28 cellular contexts compared by ENCODE assay signal in the genomic region with DNA sequence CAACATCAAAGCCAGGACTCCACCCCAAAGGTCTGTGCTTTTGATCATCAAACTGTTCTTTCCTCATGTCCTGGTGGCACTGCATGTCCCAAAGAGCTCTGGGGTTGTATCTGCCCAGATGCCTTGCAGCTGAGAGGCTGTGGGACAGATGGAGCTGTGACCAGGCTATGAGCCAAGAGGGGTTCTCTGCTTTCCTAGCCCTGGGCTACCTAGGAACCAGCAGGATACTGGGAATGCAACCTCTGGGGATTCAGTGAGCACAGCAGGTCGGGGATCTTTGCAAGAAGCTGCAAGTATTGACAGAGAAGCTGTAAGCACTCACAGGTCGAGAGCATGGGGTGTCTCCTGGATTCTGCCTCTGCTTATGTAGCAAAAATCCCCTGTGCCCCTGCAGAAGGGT.
DNase-seq lines count a peak whose midpoint lies in the region; ATAC-seq and TF ChIP-seq lines count a peak whose summit lies in the region.
"Had no signal": no experiment of that assay in that cellular context is flagged by ENCODE, and none has a peak within 500 bp of the region (broad histone marks: within the 10 kb centered on the region; RNA-seq: fewer than 3 reads in every experiment).

No MANE protein-coding gene starts in this region.

- H3K4me1 Mint-ChIP-seq in WTC11 = peaks cover 52% of the 10 kb centered on the region
- H3K4me1 Mint-ChIP-seq in neural progenitor cell = peaks cover 45% of the 10 kb centered on the region
- H3K4me1 Mint-ChIP-seq in CD4-positive, alpha-beta memory T cell = no peaks in the 10 kb centered on the region
- no peaks in the 10 kb centered on the region for H3K4me1 Mint-ChIP-seq in activated T-helper 1 cell treated with anti-CD3 and anti-CD28 coated beads, Interleukin-12 subunit alpha, Interleukin-12 subunit beta, Interleukin-2, Interleukin-4 antibody, amounts not matched to agents 30 ng/mL and 10 ng/mL and 1 ng/mL, durations not matched to agents 14 hours and 24 hours and 36 hours (ENCODE audit: low read depth)
- H3K4me1 Mint-ChIP-seq: CD4-positive, CD25-positive, alpha-beta regulatory T cell; nephron; stimulated activated naive CD8-positive, alpha-beta T cell treated with anti-CD3 and anti-CD28 coated beads, Interleukin-15, amount 100 ng/mL, for 72 hours had no signal

- TF ChIP-seq CTCF in WTC11 (IDR thresholded peaks at IDR 0.05) = no peak
- no peak for TF ChIP-seq CTCF in neural progenitor cell (IDR thresholded peaks at IDR 0.05)

- H3K4me3 Mint-ChIP-seq in WTC11 = no peak overlapping the region; the same call in 1 of the 2 replicates
- no peak overlapping the region for H3K4me3 Mint-ChIP-seq in neural progenitor cell
- H3K4me3 Mint-ChIP-seq in CD4-positive, alpha-beta memory T cell = no peak overlapping the region
- H3K4me3 Mint-ChIP-seq in activated T-helper 1 cell treated with anti-CD3 and anti-CD28 coated beads, Interleukin-12 subunit alpha, Interleukin-12 subunit beta, Interleukin-2, Interleukin-4 antibody, amounts not matched to agents 30 ng/mL and 10 ng/mL and 1 ng/mL, durations not matched to agents 14 hours and 24 hours and 36 hours = no peak overlapping the region
- H3K4me3 Mint-ChIP-seq: CD4-positive, CD25-positive, alpha-beta regulatory T cell; nephron; stimulated activated naive CD8-positive, alpha-beta T cell treated with anti-CD3 and anti-CD28 coated beads, Interleukin-15, amount 100 ng/mL, for 72 hours had no signal

- H3K27ac ChIP-seq in neural progenitor cell = no peak overlapping the region
- no peak overlapping the region for H3K27ac ChIP-seq in CD4-positive, alpha-beta memory T cell (ENCODE audit: low read depth, low read length)
- H3K27ac ChIP-seq: epithelial cell of prostate, lower lobe of right lung, parathyroid adenoma, thyroid gland had no signal

- intact Hi-C loops in CD4-positive, alpha-beta memory T cell (cut with micrococcal nuclease) = no loop called here
- intact Hi-C loops in activated T-helper 1 cell treated with anti-CD3 and anti-CD28 coated beads, Interleukin-12 subunit alpha, Interleukin-12 subunit beta, Interleukin-2, Interleukin-4 antibody, amounts not matched to agents 30 ng/mL and 10 ng/mL and 1 ng/mL, durations not matched to agents 14 hours and 24 hours and 36 hours (cut with micrococcal nuclease) = no loop called here

- no peaks in the 10 kb centered on the region for H3K36me3 ChIP-seq in neural progenitor cell
- no peaks in the 10 kb centered on the region for H3K36me3 ChIP-seq in CD4-positive, alpha-beta memory T cell (ENCODE audit: insufficient read depth, low read length)
- H3K36me3 ChIP-seq: lower lobe of right lung, thyroid gland had no signal

- H3K27ac Mint-ChIP-seq in WTC11 (peak overlapping the region; percentile 94), neural progenitor cell (no peak overlapping the region)
- no peak overlapping the region for H3K27ac Mint-ChIP-seq in CD4-positive, alpha-beta memory T cell
- H3K27ac Mint-ChIP-seq in activated T-helper 1 cell treated with anti-CD3 and anti-CD28 coated beads, Interleukin-12 subunit alpha, Interleukin-12 subunit beta, Interleukin-2, Interleukin-4 antibody, amounts not matched to agents 30 ng/mL and 10 ng/mL and 1 ng/mL, durations not matched to agents 14 hours and 24 hours and 36 hours = no peak overlapping the region
- H3K27ac Mint-ChIP-seq: nephron; stimulated activated naive CD8-positive, alpha-beta T cell treated with anti-CD3 and anti-CD28 coated beads, Interleukin-15, amount 100 ng/mL, for 72 hours had no signal

- H3K4me2 ChIP-seq in neural progenitor cell = no peak overlapping the region

- no peak overlapping the region for H3K4me3 ChIP-seq in neural progenitor cell
- no peak overlapping the region for H3K4me3 ChIP-seq in CD4-positive, alpha-beta memory T cell (ENCODE audit: low read length in 2 of 2)
- H3K4me3 ChIP-seq: K562, lower lobe of right lung, thyroid gland had no signal

- H3F3A ChIP-seq in neural progenitor cell (ENCODE audit: low read depth) = peaks cover 25% of the 10 kb centered on the region

- CTCF ChIA-PET in WTC11 (lab: Charles Lee) = interaction anchor here (0.8 to 11.5 kb wide), 7 partner anchors 8 to 238 kb away, joined by 3 to 125 read pairs (median 5); no protein-coding TSS in a partner anchor
- CTCF ChIA-PET in CD4-positive, alpha-beta memory T cell (lab: Charles Lee; ENCODE audit: partially characterized antibody) = no interaction called here

- POLR2A ChIA-PET in WTC11 (lab: Charles Lee) = interaction anchor here (1.0 to 1.2 kb wide), 4 partner anchors 9 to 182 kb away, joined by 3 read pairs; no protein-coding TSS in a partner anchor
- POLR2A ChIA-PET in CD4-positive, alpha-beta memory T cell (lab: Charles Lee; ENCODE audit: partially characterized antibody) = no interaction called here

- H4K20me1 ChIP-seq in neural progenitor cell (ENCODE audit: low read depth) = no peaks in the 10 kb centered on the region

- DNase-seq in NCI-H146 (lab: John Stamatoyannopoulos, UW) (peak; percentile 20), NCI-H146 treated with DMSO at 0.1 percent for 48 hours (lab: John Stamatoyannopoulos, UW; ENCODE audit: unreplicated experiment) (no peak), NCI-H2171 (lab: John Stamatoyannopoulos, UW) (peak; percentile 91), WTC11 (ENCODE audit: low spot score) (peak; percentile 51), neural progenitor cell (ENCODE audit: low spot score) (peak; percentile 32)
- DNase-seq in activated CD4-positive, alpha-beta T cell treated with anti-CD3 and anti-CD28 coated beads for 1 hour = no peak
- no peak for DNase-seq in CD4-positive, alpha-beta memory T cell
- DNase-seq in activated T-helper 1 cell treated with anti-CD3 and anti-CD28 coated beads, Interleukin-12 subunit alpha, Interleukin-12 subunit beta, Interleukin-2, Interleukin-4 antibody, amounts not matched to agents 30 ng/mL and 10 ng/mL and 1 ng/mL, durations not matched to agents 14 hours and 24 hours and 36 hours (ENCODE audit: low spot score) = no peak
- DNase-seq: 8988T; activated CD4-positive, alpha-beta T cell treated with anti-CD3 and anti-CD28 coated beads for 48 hours; activated CD8-positive, alpha-beta memory T cell treated with anti-CD3 and anti-CD28 coated beads for 24 hours; activated gamma-delta T cell treated with Interleukin-2 at 50 U/mL for 16 hours; activated T-cell treated with anti-CD3 and anti-CD28 coated beads, Interleukin-2, amount 50 U/mL, for 1 hour; CD4-positive, CD25-positive, alpha-beta regulatory T cell; effector CD4-positive, alpha-beta T cell; GOT3; lower lobe of right lung; NCI-H1092 treated with DMSO at 0.1 percent for 48 hours; NCI-H748 treated with DMSO at 0.1 percent for 48 hours; PC-3; small intestine; stimulated activated naive CD8-positive, alpha-beta T cell treated with anti-CD3 and anti-CD28 coated beads, Interleukin-15, amount 100 ng/mL, for 72 hours; thyroid gland had no signal

- H3K9me3 ChIP-seq in neural progenitor cell (ENCODE audit: low read depth) = no peaks in the 10 kb centered on the region
- no peaks in the 10 kb centered on the region for H3K9me3 ChIP-seq in CD4-positive, alpha-beta memory T cell (ENCODE audit: control insufficient read depth in 1 of 2, low read length in 2 of 2)
- H3K9me3 ChIP-seq: lower lobe of right lung, thyroid gland had no signal

- no peaks in the 10 kb centered on the region for H3K27me3 ChIP-seq in neural progenitor cell
- H3K27me3 ChIP-seq in CD4-positive, alpha-beta memory T cell (ENCODE audit: insufficient read depth, low read length) = peaks cover 4% of the 10 kb centered on the region
- H3K27me3 ChIP-seq: thyroid gland had no signal

- H3K36me3 Mint-ChIP-seq in WTC11 = no peaks in the 10 kb centered on the region
- H3K36me3 Mint-ChIP-seq in neural progenitor cell = no peaks in the 10 kb centered on the region
- no peaks in the 10 kb centered on the region for H3K36me3 Mint-ChIP-seq in CD4-positive, alpha-beta memory T cell
- H3K36me3 Mint-ChIP-seq in activated T-helper 1 cell treated with anti-CD3 and anti-CD28 coated beads, Interleukin-12 subunit alpha, Interleukin-12 subunit beta, Interleukin-2, Interleukin-4 antibody, amounts not matched to agents 30 ng/mL and 10 ng/mL and 1 ng/mL, durations not matched to agents 14 hours and 24 hours and 36 hours (ENCODE audit: low read depth) = no peaks in the 10 kb centered on the region
- H3K36me3 Mint-ChIP-seq: CD4-positive, CD25-positive, alpha-beta regulatory T cell had no signal

- no peak overlapping the region for H3K9ac ChIP-seq in neural progenitor cell
- H3K9ac ChIP-seq: parathyroid adenoma had no signal

- H3K9me3 Mint-ChIP-seq in WTC11 (no peaks in the 10 kb centered on the region), neural progenitor cell (no peaks in the 10 kb centered on the region)
- no peaks in the 10 kb centered on the region for H3K9me3 Mint-ChIP-seq in CD4-positive, alpha-beta memory T cell
- H3K9me3 Mint-ChIP-seq in activated T-helper 1 cell treated with anti-CD3 and anti-CD28 coated beads, Interleukin-12 subunit alpha, Interleukin-12 subunit beta, Interleukin-2, Interleukin-4 antibody, amounts not matched to agents 30 ng/mL and 10 ng/mL and 1 ng/mL, durations not matched to agents 14 hours and 24 hours and 36 hours = no peaks in the 10 kb centered on the region
- H3K9me3 Mint-ChIP-seq: CD4-positive, CD25-positive, alpha-beta regulatory T cell; nephron; stimulated activated naive CD8-positive, alpha-beta T cell treated with anti-CD3 and anti-CD28 coated beads, Interleukin-15, amount 100 ng/mL, for 72 hours had no signal

- peak; percentile 81 for ATAC-seq in WTC11
- ATAC-seq: K562; lower lobe of right lung; PC-3; Right ventricle myocardium inferior; stimulated activated naive CD8-positive, alpha-beta T cell treated with anti-CD3 and anti-CD28 coated beads, Interleukin-15, amount 100 ng/mL, for 72 hours had no signal

- H3K4me1 ChIP-seq in neural progenitor cell = peaks cover 38% of the 10 kb centered on the region
- no peaks in the 10 kb centered on the region for H3K4me1 ChIP-seq in CD4-positive, alpha-beta memory T cell (ENCODE audit: insufficient read depth, low read length)
- H3K4me1 ChIP-seq: lower lobe of right lung, parathyroid adenoma, thyroid gland had no signal

- no peak overlapping the region for H2AFZ ChIP-seq in neural progenitor cell (replicated peaks)
- H2AFZ ChIP-seq: parathyroid adenoma had no signal

- no peaks in the 10 kb centered on the region for H3K79me2 ChIP-seq in neural progenitor cell (ENCODE audit: low read depth)
- H3K79me2 ChIP-seq: parathyroid adenoma had no signal

- H3K27me3 Mint-ChIP-seq in WTC11 (ENCODE audit: low read depth) (no peaks in the 10 kb centered on the region), neural progenitor cell (ENCODE audit: insufficient read depth, low read depth) (peaks cover 20% of the 10 kb centered on the region)
- H3K27me3 Mint-ChIP-seq in CD4-positive, alpha-beta memory T cell = peaks cover 10 to 22% of the 10 kb centered on the region in 2 donors
- peaks cover 10% of the 10 kb centered on the region for H3K27me3 Mint-ChIP-seq in activated T-helper 1 cell treated with anti-CD3 and anti-CD28 coated beads, Interleukin-12 subunit alpha, Interleukin-12 subunit beta, Interleukin-2, Interleukin-4 antibody, amounts not matched to agents 30 ng/mL and 10 ng/mL and 1 ng/mL, durations not matched to agents 14 hours and 24 hours and 36 hours (ENCODE audit: insufficient read depth)

TF ChIP-seq in WTC11, 78 proteins besides CTCF, POLR2A, EP300 and RAD21 (continues in another document):
- TF ChIP-seq ZNF423 (CRISPR knock-in tag; IDR thresholded peaks at IDR 0.05) (peak; percentile 88), NR1H2 (CRISPR knock-in tag; IDR thresholded peaks at IDR 0.05) (no peak)

Comparison
In these comparisons a context has a peak if more than half of its experiments do, and no peak if none do; other contexts are left out.
1. DNase-seq: peak in NCI-H146 (single experiment), NCI-H2171 (single experiment), WTC11 (single experiment) and neural progenitor cell (single experiment); none in NCI-H146 treated with DMSO at 0.1 percent for 48 hours (single experiment), activated CD4-positive, alpha-beta T cell treated with anti-CD3 and anti-CD28 coated beads for 1 hour (single experiment), CD4-positive, alpha-beta memory T cell (0 of 5) and activated T-helper 1 cell treated with anti-CD3 and anti-CD28 coated beads, Interleukin-12 subunit alpha, Interleukin-12 subunit beta, Interleukin-2, Interleukin-4 antibody, amounts not matched to agents 30 ng/mL and 10 ng/mL and 1 ng/mL, durations not matched to agents 14 hours and 24 hours and 36 hours (single experiment).